8 cellular contexts compared by ENCODE assay signal in genomic region chr1:230469271-230469670, GRCh38. TPM values are rescaled to one million over a fixed set of nuclear protein-coding genes. Genes with fewer than 3 reads are reported as not detected.
"Had no signal": no experiment of that assay in that cellular context is flagged by ENCODE, and none has a peak within 500 bp of the region (broad histone marks: within the 10 kb centered on the region; RNA-seq: fewer than 3 reads in every experiment).

No MANE protein-coding gene starts in this region.

- DNase-seq: IMR-90, KBM-7, KG1 had no signal

- H3K4me3 Mint-ChIP-seq: IgD-negative memory B cell had no signal

- H3K4me1 Mint-ChIP-seq: IgD-negative memory B cell had no signal

- H3K27ac Mint-ChIP-seq: IgD-negative memory B cell had no signal

- ATAC-seq: HepG2 had no signal

- H3K27ac ChIP-seq: HL-60 had no signal

- FAIRE-seq: HepG2, HTR-8/SVneo had no signal

RNA-seq across cellular contexts. Expression of gene PGBD5, which starts 43.1 kb away (rescaled TPM):
- total RNA-seq: HT-29 had no signal
- polyA plus RNA-seq: IgD-negative memory B cell had no signal
